1 cellular context compared by ENCODE assay signal in the genomic region with DNA sequence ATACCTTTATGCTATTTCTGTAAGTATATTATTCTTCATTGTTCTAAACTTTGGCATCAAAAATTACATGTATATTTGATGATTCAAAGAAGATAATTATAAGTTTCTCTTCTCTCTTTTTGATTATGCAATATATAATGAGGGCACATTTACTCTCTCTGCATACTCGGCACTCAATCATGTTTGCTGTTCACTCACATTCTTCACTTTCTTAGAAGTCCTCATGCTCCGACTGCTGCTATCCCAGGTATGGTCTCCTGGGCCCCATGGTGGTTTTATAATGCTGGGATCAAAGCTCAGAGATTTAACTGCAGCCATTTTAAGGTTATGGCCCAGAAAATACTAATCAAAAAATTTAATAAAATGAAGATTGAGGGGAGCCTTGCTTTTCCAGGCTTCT.
TF ChIP-seq lines count a peak whose summit lies in the region.

No MANE protein-coding gene starts in this region.

TF ChIP-seq in SK-N-SH, 30 proteins besides CTCF, POLR2A, EP300 and RAD21 (continued from another document):
- TF ChIP-seq, protein P1, sequence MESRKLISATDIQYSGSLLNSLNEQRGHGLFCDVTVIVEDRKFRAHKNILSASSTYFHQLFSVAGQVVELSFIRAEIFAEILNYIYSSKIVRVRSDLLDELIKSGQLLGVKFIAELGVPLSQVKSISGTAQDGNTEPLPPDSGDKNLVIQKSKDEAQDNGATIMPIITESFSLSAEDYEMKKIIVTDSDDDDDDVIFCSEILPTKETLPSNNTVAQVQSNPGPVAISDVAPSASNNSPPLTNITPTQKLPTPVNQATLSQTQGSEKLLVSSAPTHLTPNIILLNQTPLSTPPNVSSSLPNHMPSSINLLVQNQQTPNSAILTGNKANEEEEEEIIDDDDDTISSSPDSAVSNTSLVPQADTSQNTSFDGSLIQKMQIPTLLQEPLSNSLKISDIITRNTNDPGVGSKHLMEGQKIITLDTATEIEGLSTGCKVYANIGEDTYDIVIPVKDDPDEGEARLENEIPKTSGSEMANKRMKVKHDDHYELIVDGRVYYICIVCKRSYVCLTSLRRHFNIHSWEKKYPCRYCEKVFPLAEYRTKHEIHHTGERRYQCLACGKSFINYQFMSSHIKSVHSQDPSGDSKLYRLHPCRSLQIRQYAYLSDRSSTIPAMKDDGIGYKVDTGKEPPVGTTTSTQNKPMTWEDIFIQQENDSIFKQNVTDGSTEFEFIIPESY (IDR thresholded peaks at IDR 0.05; ENCODE audit: borderline replicate concordance, low read depth): no peak
- no peak for TF ChIP-seq POLR2AphosphoS5 (IDR thresholded peaks at IDR 0.05; ENCODE audit: low read depth, low read length)
- no peak for TF ChIP-seq IRF3 (IDR thresholded peaks at IDR 0.05; ENCODE audit: low read depth, low read length)
- TF ChIP-seq RCOR1 (IDR thresholded peaks at IDR 0.05; ENCODE audit: low read length): no peak
TF ChIP-seq in SK-N-SH: peak in this region for 0.
